In the genomic region with DNA sequence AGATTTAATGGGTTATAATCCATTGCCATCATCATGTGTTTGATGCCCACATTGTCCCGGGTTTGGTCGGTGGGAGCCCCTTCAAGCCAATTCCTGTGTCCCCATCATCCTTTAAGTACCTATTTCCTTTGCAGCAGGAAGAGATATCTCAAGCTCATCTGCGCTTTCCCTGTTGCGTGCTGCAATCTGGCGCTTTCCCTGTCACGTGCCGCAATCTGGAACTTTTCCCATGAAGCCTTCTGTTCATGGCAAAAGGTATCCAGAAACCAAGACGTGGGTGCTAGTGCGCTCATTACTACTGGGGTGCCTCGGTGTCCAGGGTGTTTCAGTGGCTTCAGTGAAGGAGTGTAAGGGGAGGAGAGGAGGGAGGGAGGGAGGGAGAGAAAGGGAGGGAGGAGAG, we compare ENCODE assay signal across 23 cellular contexts.
"Had no signal": no experiment of that assay in that cellular context is flagged by ENCODE, and none has a peak within 500 bp of the region (broad histone marks: within the 10 kb centered on the region; RNA-seq: fewer than 3 reads in every experiment).

No MANE protein-coding gene starts in this region.

- H3K27me3 Mint-ChIP-seq: type B pancreatic cell had no signal

- H3K9me3 Mint-ChIP-seq: central memory CD8-positive, alpha-beta T cell; memory B cell had no signal

- H3K4me1 ChIP-seq: prostate gland, right atrium auricular region, stomach, tibial artery had no signal

- H3K27me3 ChIP-seq: right atrium auricular region, stomach, tibial artery had no signal

- H3K4me1 Mint-ChIP-seq: central memory CD8-positive, alpha-beta T cell; memory B cell; mesothelial cell of epicardium; naive B cell had no signal

- H3K27ac Mint-ChIP-seq: memory B cell, mesothelial cell of epicardium, naive B cell, nephron progenitor cell, type B pancreatic cell had no signal

- H3K4me3 ChIP-seq: lung, mucosa of descending colon, prostate gland, right atrium auricular region, stomach, tibial artery had no signal

- DNase-seq: cortex of kidney; effector CD4-positive, alpha-beta T cell; kidney; mucosa of descending colon; naive B cell; nephron progenitor cell; nucleus accumbens; small intestine; stimulated activated CD4-positive, alpha-beta T cell treated with anti-CD3 and anti-CD28 coated beads, Interleukin-12 subunit alpha, Interleukin-12 subunit beta, amount 100 ng/mL, for 4 hours; stimulated activated CD4-positive, alpha-beta T cell treated with anti-CD3 and anti-CD28 coated beads, Interleukin-1b, Interleukin-23, amount 100 ng/mL, for 48 hours; stimulated activated CD4-positive, alpha-beta T cell treated with anti-CD3 and anti-CD28 coated beads, Interleukin-4, amount 100 ng/mL, for 1 hour; stimulated activated CD8-positive, alpha-beta memory T cell treated with anti-CD3 and anti-CD28 coated beads, Interleukin-4, amount 100 ng/mL, for 48 hours; stimulated activated naive CD4-positive, alpha-beta T cell treated with Interleukin-2 at 50 U/mL for 16 hours; stomach had no signal

- H3K4me3 Mint-ChIP-seq: central memory CD8-positive, alpha-beta T cell; memory B cell; mesothelial cell of epicardium; naive B cell; nephron progenitor cell; type B pancreatic cell had no signal

- ATAC-seq: left lobe of liver, mucosa of descending colon had no signal

- H3K27ac ChIP-seq: prostate gland, right atrium auricular region, stomach, tibial artery had no signal

- H3K36me3 Mint-ChIP-seq: memory B cell, mesothelial cell of epicardium, naive B cell, type B pancreatic cell had no signal

- H3K9me3 ChIP-seq: mucosa of descending colon, prostate gland, right atrium auricular region, tibial artery had no signal

- H3K36me3 ChIP-seq: prostate gland, right atrium auricular region, stomach, tibial artery had no signal
